In genomic region chr9:85964949-85965348, GRCh38 we compare ENCODE assay signal across 2 cellular contexts.
TF ChIP-seq lines count a peak whose summit lies in the region.

No MANE protein-coding gene starts in this region.

TF ChIP-seq in GM23338, 12 proteins besides CTCF, POLR2A, EP300 and RAD21:
- TF ChIP-seq EZH2phosphoT487 (IDR thresholded peaks at IDR 0.05; ENCODE audit: unreplicated experiment): no peak
- no peak for TF ChIP-seq CREB1 (CRISPR knock-in tag; IDR thresholded peaks at IDR 0.05; ENCODE audit: low read depth)
- no peak for TF ChIP-seq ZNF331 (CRISPR knock-in tag; IDR thresholded peaks at IDR 0.05; ENCODE audit: low read depth)
- TF ChIP-seq, protein P1, sequence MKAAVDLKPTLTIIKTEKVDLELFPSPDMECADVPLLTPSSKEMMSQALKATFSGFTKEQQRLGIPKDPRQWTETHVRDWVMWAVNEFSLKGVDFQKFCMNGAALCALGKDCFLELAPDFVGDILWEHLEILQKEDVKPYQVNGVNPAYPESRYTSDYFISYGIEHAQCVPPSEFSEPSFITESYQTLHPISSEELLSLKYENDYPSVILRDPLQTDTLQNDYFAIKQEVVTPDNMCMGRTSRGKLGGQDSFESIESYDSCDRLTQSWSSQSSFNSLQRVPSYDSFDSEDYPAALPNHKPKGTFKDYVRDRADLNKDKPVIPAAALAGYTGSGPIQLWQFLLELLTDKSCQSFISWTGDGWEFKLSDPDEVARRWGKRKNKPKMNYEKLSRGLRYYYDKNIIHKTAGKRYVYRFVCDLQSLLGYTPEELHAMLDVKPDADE (IDR thresholded peaks at IDR 0.05): no peak
- TF ChIP-seq STAT1 (IDR thresholded peaks at IDR 0.05; ENCODE audit: unreplicated experiment): no peak
- TF ChIP-seq, protein P2, sequence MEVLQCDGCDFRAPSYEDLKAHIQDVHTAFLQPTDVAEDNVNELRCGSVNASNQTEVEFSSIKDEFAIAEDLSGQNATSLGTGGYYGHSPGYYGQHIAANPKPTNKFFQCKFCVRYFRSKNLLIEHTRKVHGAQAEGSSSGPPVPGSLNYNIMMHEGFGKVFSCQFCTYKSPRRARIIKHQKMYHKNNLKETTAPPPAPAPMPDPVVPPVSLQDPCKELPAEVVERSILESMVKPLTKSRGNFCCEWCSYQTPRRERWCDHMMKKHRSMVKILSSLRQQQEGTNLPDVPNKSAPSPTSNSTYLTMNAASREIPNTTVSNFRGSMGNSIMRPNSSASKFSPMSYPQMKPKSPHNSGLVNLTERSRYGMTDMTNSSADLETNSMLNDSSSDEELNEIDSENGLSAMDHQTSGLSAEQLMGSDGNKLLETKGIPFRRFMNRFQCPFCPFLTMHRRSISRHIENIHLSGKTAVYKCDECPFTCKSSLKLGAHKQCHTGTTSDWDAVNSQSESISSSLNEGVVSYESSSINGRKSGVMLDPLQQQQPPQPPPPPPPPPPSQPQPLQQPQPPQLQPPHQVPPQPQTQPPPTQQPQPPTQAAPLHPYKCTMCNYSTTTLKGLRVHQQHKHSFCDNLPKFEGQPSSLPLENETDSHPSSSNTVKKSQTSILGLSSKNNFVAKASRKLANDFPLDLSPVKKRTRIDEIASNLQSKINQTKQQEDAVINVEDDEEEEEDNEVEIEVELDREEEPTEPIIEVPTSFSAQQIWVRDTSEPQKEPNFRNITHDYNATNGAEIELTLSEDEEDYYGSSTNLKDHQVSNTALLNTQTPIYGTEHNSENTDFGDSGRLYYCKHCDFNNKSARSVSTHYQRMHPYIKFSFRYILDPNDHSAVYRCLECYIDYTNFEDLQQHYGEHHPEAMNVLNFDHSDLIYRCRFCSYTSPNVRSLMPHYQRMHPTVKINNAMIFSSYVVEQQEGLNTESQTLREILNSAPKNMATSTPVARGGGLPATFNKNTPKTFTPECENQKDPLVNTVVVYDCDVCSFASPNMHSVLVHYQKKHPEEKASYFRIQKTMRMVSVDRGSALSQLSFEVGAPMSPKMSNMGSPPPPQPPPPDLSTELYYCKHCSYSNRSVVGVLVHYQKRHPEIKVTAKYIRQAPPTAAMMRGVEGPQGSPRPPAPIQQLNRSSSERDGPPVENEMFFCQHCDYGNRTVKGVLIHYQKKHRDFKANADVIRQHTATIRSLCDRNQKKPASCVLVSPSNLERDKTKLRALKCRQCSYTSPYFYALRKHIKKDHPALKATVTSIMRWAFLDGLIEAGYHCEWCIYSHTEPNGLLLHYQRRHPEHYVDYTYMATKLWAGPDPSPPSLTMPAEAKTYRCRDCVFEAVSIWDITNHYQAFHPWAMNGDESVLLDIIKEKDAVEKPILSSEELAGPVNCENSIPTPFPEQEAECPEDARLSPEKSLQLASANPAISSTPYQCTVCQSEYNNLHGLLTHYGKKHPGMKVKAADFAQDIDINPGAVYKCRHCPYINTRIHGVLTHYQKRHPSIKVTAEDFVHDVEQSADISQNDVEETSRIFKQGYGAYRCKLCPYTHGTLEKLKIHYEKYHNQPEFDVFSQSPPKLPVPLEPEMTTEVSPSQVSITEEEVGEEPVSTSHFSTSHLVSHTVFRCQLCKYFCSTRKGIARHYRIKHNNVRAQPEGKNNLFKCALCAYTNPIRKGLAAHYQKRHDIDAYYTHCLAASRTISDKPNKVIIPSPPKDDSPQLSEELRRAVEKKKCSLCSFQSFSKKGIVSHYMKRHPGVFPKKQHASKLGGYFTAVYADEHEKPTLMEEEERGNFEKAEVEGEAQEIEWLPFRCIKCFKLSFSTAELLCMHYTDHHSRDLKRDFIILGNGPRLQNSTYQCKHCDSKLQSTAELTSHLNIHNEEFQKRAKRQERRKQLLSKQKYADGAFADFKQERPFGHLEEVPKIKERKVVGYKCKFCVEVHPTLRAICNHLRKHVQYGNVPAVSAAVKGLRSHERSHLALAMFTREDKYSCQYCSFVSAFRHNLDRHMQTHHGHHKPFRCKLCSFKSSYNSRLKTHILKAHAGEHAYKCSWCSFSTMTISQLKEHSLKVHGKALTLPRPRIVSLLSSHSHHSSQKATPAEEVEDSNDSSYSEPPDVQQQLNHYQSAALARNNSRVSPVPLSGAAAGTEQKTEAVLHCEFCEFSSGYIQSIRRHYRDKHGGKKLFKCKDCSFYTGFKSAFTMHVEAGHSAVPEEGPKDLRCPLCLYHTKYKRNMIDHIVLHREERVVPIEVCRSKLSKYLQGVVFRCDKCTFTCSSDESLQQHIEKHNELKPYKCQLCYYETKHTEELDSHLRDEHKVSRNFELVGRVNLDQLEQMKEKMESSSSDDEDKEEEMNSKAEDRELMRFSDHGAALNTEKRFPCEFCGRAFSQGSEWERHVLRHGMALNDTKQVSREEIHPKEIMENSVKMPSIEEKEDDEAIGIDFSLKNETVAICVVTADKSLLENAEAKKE (CRISPR knock-in tag; IDR thresholded peaks at IDR 0.05): no peak
- no peak for TF ChIP-seq REST (IDR thresholded peaks at IDR 0.05; ENCODE audit: unreplicated experiment)
- no peak for TF ChIP-seq EZH2 (IDR thresholded peaks at IDR 0.05; ENCODE audit: low read depth, unreplicated experiment)
- no peak for TF ChIP-seq JUNB (IDR thresholded peaks at IDR 0.05; ENCODE audit: unreplicated experiment)
- TF ChIP-seq NANOG (IDR thresholded peaks at IDR 0.05; ENCODE audit: borderline replicate concordance): no peak
- TF ChIP-seq ZNF114 (CRISPR knock-in tag; IDR thresholded peaks at IDR 0.05): no peak
- no peak for TF ChIP-seq POLR2AphosphoS5 (IDR thresholded peaks at IDR 0.05; ENCODE audit: low read depth)

TF ChIP-seq in K562, 482 proteins besides CTCF, POLR2A, EP300 and RAD21:
- TF ChIP-seq NFE2 (IDR thresholded peaks at IDR 0.05; ENCODE audit: low read depth) (0 out of 2 replicates have a peak, but pooled peaks have one; percentile 8), ARHGAP35 (IDR thresholded peaks at IDR 0.05; ENCODE audit: partially characterized antibody) (no peak), ZNF316 (IDR thresholded peaks at IDR 0.05) (peak; percentile 29; the same call in 1 of the 2 replicates), HNRNPL (IDR thresholded peaks at IDR 0.05; ENCODE audit: low read depth, low read length) (no peak)
